Comparison of ENCODE assay signal across 1 cellular context in the genomic region with DNA sequence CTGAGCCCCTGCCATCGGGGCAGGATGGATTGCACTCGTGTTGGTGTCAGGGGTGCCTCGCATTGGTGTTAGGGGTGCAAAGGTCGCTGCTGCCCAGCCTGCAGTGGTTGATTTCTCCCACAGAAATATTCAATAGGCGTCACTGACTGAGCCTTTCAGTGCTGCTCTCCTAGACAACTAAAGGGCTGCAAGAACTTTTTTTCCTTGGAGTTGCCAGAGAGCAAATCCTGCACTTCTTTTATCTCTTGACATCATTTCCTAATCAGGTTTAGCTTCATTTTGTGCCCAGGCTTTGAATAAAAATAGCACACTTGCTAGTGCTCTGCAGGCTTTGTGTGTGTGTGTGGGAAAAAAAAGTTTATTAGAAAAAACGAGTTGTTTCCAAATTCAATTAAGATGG.
TF ChIP-seq lines count a peak whose summit lies in the region.

No MANE protein-coding gene starts in this region.

TF ChIP-seq in IMR-90, 13 proteins besides CTCF, POLR2A, EP300 and RAD21 (continued from another document):
- TF ChIP-seq, protein P1, sequence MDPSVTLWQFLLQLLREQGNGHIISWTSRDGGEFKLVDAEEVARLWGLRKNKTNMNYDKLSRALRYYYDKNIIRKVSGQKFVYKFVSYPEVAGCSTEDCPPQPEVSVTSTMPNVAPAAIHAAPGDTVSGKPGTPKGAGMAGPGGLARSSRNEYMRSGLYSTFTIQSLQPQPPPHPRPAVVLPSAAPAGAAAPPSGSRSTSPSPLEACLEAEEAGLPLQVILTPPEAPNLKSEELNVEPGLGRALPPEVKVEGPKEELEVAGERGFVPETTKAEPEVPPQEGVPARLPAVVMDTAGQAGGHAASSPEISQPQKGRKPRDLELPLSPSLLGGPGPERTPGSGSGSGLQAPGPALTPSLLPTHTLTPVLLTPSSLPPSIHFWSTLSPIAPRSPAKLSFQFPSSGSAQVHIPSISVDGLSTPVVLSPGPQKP (IDR thresholded peaks at IDR 0.05; ENCODE audit: borderline replicate concordance, low read depth, low read length), result no peak
- no peak for TF ChIP-seq SMC3 (IDR thresholded peaks at IDR 0.05; ENCODE audit: low read depth, low read length)
- TF ChIP-seq NFE2L2 (IDR thresholded peaks at IDR 0.05; ENCODE audit: low read depth, low read length), result no peak
- no peak for TF ChIP-seq BHLHE40 (IDR thresholded peaks at IDR 0.05; ENCODE audit: low read depth, low read length)
- TF ChIP-seq CEBPB (IDR thresholded peaks at IDR 0.05; ENCODE audit: low read depth, low read length), result no peak
